8 cellular contexts compared by ENCODE assay signal in the genomic region with DNA sequence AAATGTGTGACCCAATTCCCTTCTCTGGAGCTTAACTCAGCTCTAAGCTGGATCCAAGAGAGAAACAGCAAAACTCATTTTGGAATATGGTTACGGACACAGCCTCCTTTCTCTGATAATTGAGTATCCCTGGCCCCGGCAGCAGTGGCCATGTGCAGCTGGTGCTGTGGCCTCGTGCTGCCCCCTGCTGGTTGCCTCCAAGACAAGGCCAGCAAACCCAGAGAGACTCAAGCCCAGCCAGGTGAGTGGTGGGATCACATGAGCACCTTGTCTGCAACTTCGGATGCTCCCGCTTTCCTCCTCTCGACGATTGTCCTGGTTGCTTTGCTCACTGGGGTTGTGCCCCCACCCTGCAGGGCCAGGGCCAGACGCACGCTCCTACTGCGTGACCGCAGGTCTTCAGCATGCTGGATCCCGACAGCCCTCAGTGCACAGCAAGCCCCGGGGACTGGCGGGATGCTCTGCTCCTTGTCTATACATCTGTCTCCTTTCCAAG.
DNase-seq lines count a peak whose midpoint lies in the region; ATAC-seq and TF ChIP-seq lines count a peak whose summit lies in the region.

No MANE protein-coding gene starts in this region.

- H3K4me1 Mint-ChIP-seq in effector memory CD8-positive, alpha-beta T cell (ENCODE audit: low read depth in 2 of 2): peaks cover 0 to 5% of the 10 kb centered on the region in 2 donors
- H3K4me1 Mint-ChIP-seq in memory B cell: peaks cover 5% of the 10 kb centered on the region

- no peak overlapping the region for H3K4me3 ChIP-seq in AG04449 (ENCODE audit: low read depth, low read length)

- TF ChIP-seq CTCF in AG04449 (IDR thresholded peaks at IDR 0.05; ENCODE audit: insufficient read depth, low read length, missing control alignments) (peak; percentile 91), GM13977 (IDR thresholded peaks at IDR 0.05; ENCODE audit: extremely low read depth, insufficient read depth, missing control alignments) (peak; percentile 95)

- H3K27me3 Mint-ChIP-seq in effector memory CD8-positive, alpha-beta T cell: peaks cover 35 to 44% of the 10 kb centered on the region in 2 donors
- peaks cover 8% of the 10 kb centered on the region for H3K27me3 Mint-ChIP-seq in memory B cell

- POLR2A ChIA-PET in AG04449 (lab: Yijun Ruan, JAX): no interaction called here

- in situ Hi-C loops in GM13977 (cut with MboI; ENCODE audit: low pct_unique_long_range_greater_than_20kb, low sequenced_read_pairs, unreplicated experiment): loop anchor here (25.0 kb wide), 1 partner anchor 367 kb away; a partner anchor contains a TSS

- CTCF ChIA-PET in AG04449 (lab: Yijun Ruan, JAX): interaction anchor here (0.6 to 1.9 kb wide), 14 partner anchors 9 to 392 kb away, joined by 3 to 6 read pairs (median 4); no protein-coding TSS in a partner anchor

- H3K4me3 Mint-ChIP-seq in effector memory CD8-positive, alpha-beta T cell: no peak overlapping the region
- no peak overlapping the region for H3K4me3 Mint-ChIP-seq in memory B cell

- H3K9me3 Mint-ChIP-seq in effector memory CD8-positive, alpha-beta T cell: no peaks in the 10 kb centered on the region
- H3K9me3 Mint-ChIP-seq in memory B cell: peaks cover 4% of the 10 kb centered on the region

- no peaks in the 10 kb centered on the region for H3K36me3 Mint-ChIP-seq in effector memory CD8-positive, alpha-beta T cell (ENCODE audit: insufficient read depth)
- H3K36me3 Mint-ChIP-seq in memory B cell: no peaks in the 10 kb centered on the region

- no peak overlapping the region for H3K27ac Mint-ChIP-seq in effector memory CD8-positive, alpha-beta T cell
- no peak overlapping the region for H3K27ac Mint-ChIP-seq in memory B cell

- no peak for DNase-seq in AG04449 (ENCODE audit: low read depth, low spot score)
- DNase-seq in GM13977 (ENCODE audit: low spot score): peak; percentile 74
- DNase-seq in NCI-H510A treated with DMSO at 0.1 percent for 48 hours (lab: John Stamatoyannopoulos, UW): peak; percentile 63
- DNase-seq in activated CD8-positive, alpha-beta memory T cell treated with anti-CD3 and anti-CD28 coated beads for 1 hour (ENCODE audit: extremely low read depth in 1 of 2, low read depth in 1 of 2): peak; percentile 22 to 62
- peak; percentile 61 to 65 (median 64) for DNase-seq in effector memory CD8-positive, alpha-beta T cell
- DNase-seq in memory B cell (ENCODE audit: low spot score in 2 of 2): peak in 1 of 2 donors; percentile 25
- peak; percentile 19 to 30 for DNase-seq in stimulated activated CD8-positive, alpha-beta memory T cell treated with anti-CD3 and anti-CD28 coated beads, Interleukin-15, amount 100 ng/mL, for 4 hours (ENCODE audit: low read depth in 2 of 2)

- ATAC-seq in HG02981 (IDR thresholded peaks at IDR 0.05; ENCODE audit: unreplicated experiment): peak; percentile 82
- peak; percentile 74 for ATAC-seq in effector memory CD8-positive, alpha-beta T cell (replicated peaks)
- peak; percentile 64 for ATAC-seq in memory B cell (ENCODE audit: low read depth)
